In genomic region chr2:96547203-96547641, GRCh38 we compare ENCODE assay signal across 16 cellular contexts. TPM values are rescaled to one million over a fixed set of nuclear protein-coding genes. Genes with fewer than 3 reads are reported as not detected.
A peak's percentile ranks its signal among the peaks of the same experiment; 100 is the strongest.
DNase-seq lines count a peak whose midpoint lies in the region; ATAC-seq and TF ChIP-seq lines count a peak whose summit lies in the region.
"Had no signal": no experiment of that assay in that cellular context is flagged by ENCODE, and none has a peak within 500 bp of the region (broad histone marks: within the 10 kb centered on the region; RNA-seq: fewer than 3 reads in every experiment).

No MANE protein-coding gene starts in this region.

- H3K4me1 Mint-ChIP-seq in T-helper 2 cell treated with Interferon-gamma antibody and Interleukin-4, amounts not matched to agents 5 μg/mL and 100 μg/mL, for 36 hours (ENCODE audit: low read depth) = peaks cover 45% of the 10 kb centered on the region
- H3K4me1 Mint-ChIP-seq in IgD-negative memory B cell (peaks cover 10 to 17% (median 12%) of the 10 kb centered on the region in 3 donors), osteocyte (ENCODE audit: unreplicated experiment) (peaks cover 19% of the 10 kb centered on the region)
- peaks cover 42 to 50% of the 10 kb centered on the region in 2 donors for H3K4me1 Mint-ChIP-seq in effector memory CD8-positive, alpha-beta T cell (ENCODE audit: low read depth in 2 of 2)

- H3K27ac Mint-ChIP-seq in T-helper 2 cell treated with Interferon-gamma antibody and Interleukin-4, amounts not matched to agents 5 μg/mL and 100 μg/mL, for 36 hours = peak overlapping the region; percentile 20
- peak overlapping the region in 2 of 3 donors; percentile 20 to 95 for H3K27ac Mint-ChIP-seq in IgD-negative memory B cell
- peak overlapping the region; percentile 87 for H3K27ac Mint-ChIP-seq in effector memory CD8-positive, alpha-beta T cell
- peak overlapping the region; percentile 36 for H3K27ac Mint-ChIP-seq in osteocyte (ENCODE audit: unreplicated experiment)

- DNase-seq in T-helper 2 cell treated with Interferon-gamma antibody and Interleukin-4, amounts not matched to agents 5 μg/mL and 100 μg/mL, for 36 hours (ENCODE audit: low spot score) = no peak
- DNase-seq in T-helper 2 cell = no peak
- no peak for DNase-seq in effector memory CD8-positive, alpha-beta T cell
- no peak for DNase-seq in osteocyte (ENCODE audit: extremely low spot score, unreplicated experiment)
- DNase-seq in AG08396 (ENCODE audit: low spot score) = no peak
- no peak for DNase-seq in NCI-H1105 treated with DMSO at 0.1 percent for 48 hours (lab: John Stamatoyannopoulos, UW)
- DNase-seq in iPS-NIHi11 (ENCODE audit: low spot score) = no peak
- DNase-seq: 8988T; COR-L47; left cardiac atrium; NCI-H1092 treated with DMSO at 0.1 percent for 48 hours; stimulated activated CD4-positive, alpha-beta T cell treated with anti-CD3 and anti-CD28 coated beads, Interleukin-4, amount 100 ng/mL, for 24 hours; stimulated activated naive B cell treated with anti-CD40 and anti-IgM and Interleukin-4, amounts not matched to agents 10 μg/mL and 1 μg/mL and 100 μg/mL, for 72 hours; WERI-Rb-1 had no signal

- peaks cover 61% of the 10 kb centered on the region for H3K36me3 Mint-ChIP-seq in T-helper 2 cell treated with Interferon-gamma antibody and Interleukin-4, amounts not matched to agents 5 μg/mL and 100 μg/mL, for 36 hours (ENCODE audit: low read depth)
- H3K36me3 Mint-ChIP-seq in IgD-negative memory B cell = peaks cover 6% of the 10 kb centered on the region
- peaks cover 81% of the 10 kb centered on the region for H3K36me3 Mint-ChIP-seq in effector memory CD8-positive, alpha-beta T cell (ENCODE audit: insufficient read depth)
- H3K36me3 Mint-ChIP-seq in osteocyte (ENCODE audit: unreplicated experiment) = peaks cover 30% of the 10 kb centered on the region

- H3K9me3 Mint-ChIP-seq in T-helper 2 cell treated with Interferon-gamma antibody and Interleukin-4, amounts not matched to agents 5 μg/mL and 100 μg/mL, for 36 hours = no peaks in the 10 kb centered on the region
- H3K9me3 Mint-ChIP-seq in IgD-negative memory B cell (no peaks in the 10 kb centered on the region), osteocyte (ENCODE audit: unreplicated experiment) (no peaks in the 10 kb centered on the region)
- no peaks in the 10 kb centered on the region for H3K9me3 Mint-ChIP-seq in effector memory CD8-positive, alpha-beta T cell
- H3K9me3 Mint-ChIP-seq: stimulated activated naive B cell treated with anti-CD40 and anti-IgM and Interleukin-4, amounts not matched to agents 10 μg/mL and 1 μg/mL and 100 μg/mL, for 72 hours had no signal

- no peak for ATAC-seq in effector memory CD8-positive, alpha-beta T cell (replicated peaks)
- ATAC-seq: left cardiac atrium; stimulated activated naive B cell treated with anti-CD40 and anti-IgM and Interleukin-4, amounts not matched to agents 10 μg/mL and 1 μg/mL and 100 μg/mL, for 72 hours had no signal

- no peaks in the 10 kb centered on the region for H3K27me3 Mint-ChIP-seq in T-helper 2 cell treated with Interferon-gamma antibody and Interleukin-4, amounts not matched to agents 5 μg/mL and 100 μg/mL, for 36 hours (ENCODE audit: low read depth)
- H3K27me3 Mint-ChIP-seq in IgD-negative memory B cell = no peaks in the 10 kb centered on the region
- no peaks in the 10 kb centered on the region for H3K27me3 Mint-ChIP-seq in effector memory CD8-positive, alpha-beta T cell
- no peaks in the 10 kb centered on the region for H3K27me3 Mint-ChIP-seq in osteocyte (ENCODE audit: unreplicated experiment)
- H3K27me3 Mint-ChIP-seq: stimulated activated naive B cell treated with anti-CD40 and anti-IgM and Interleukin-4, amounts not matched to agents 10 μg/mL and 1 μg/mL and 100 μg/mL, for 72 hours had no signal

- TF ChIP-seq CTCF in osteocyte (IDR thresholded peaks at IDR 0.05) = no peak

- H3K4me3 Mint-ChIP-seq in T-helper 2 cell treated with Interferon-gamma antibody and Interleukin-4, amounts not matched to agents 5 μg/mL and 100 μg/mL, for 36 hours = peak overlapping the region; percentile 18
- H3K4me3 Mint-ChIP-seq in IgD-negative memory B cell (peak overlapping the region in 1 of 4 donors; percentile 67), osteocyte (ENCODE audit: unreplicated experiment) (no peak overlapping the region)
- H3K4me3 Mint-ChIP-seq in effector memory CD8-positive, alpha-beta T cell = peak overlapping the region; percentile 73 to 78
- H3K4me3 Mint-ChIP-seq: stimulated activated naive B cell treated with anti-CD40 and anti-IgM and Interleukin-4, amounts not matched to agents 10 μg/mL and 1 μg/mL and 100 μg/mL, for 72 hours had no signal

RNA-seq across cellular contexts. Expression of gene ARID5A, which starts 10.7 kb away (rescaled TPM):
- 62.3 TPM for polyA plus RNA-seq in IgD-negative memory B cell
- 25.9 and 26.3 TPM in 2 replicates for total RNA-seq in osteocyte

RNA-seq across cellular contexts. Expression of gene NEURL3, which starts 42.1 kb away (rescaled TPM):
- not detected for polyA plus RNA-seq in IgD-negative memory B cell
- total RNA-seq in osteocyte = not detected in 2 replicates
- total RNA-seq: myocyte had no signal

Comparison
In these comparisons a context has a peak if more than half of its experiments do, and no peak if none do; other contexts are left out.
1. H3K27ac Mint-ChIP-seq: peak in every context shown above with its lines; median percentile 87 in effector memory CD8-positive, alpha-beta T cell; 58 in IgD-negative memory B cell; 36 in osteocyte; 20 in T-helper 2 cell treated with Interferon-gamma antibody and Interleukin-4, amounts not matched to agents 5 μg/mL and 100 μg/mL, for 36 hours.